ENCODE assay signal across 16 cellular contexts in genomic region chr12:96828169-96828789, GRCh38.
DNase-seq lines count a peak whose midpoint lies in the region; ATAC-seq, FAIRE-seq and TF ChIP-seq lines count a peak whose summit lies in the region.
"Had no signal": no experiment of that assay in that cellular context is flagged by ENCODE, and none has a peak within 500 bp of the region (broad histone marks: within the 10 kb centered on the region; RNA-seq: fewer than 3 reads in every experiment).

No MANE protein-coding gene starts in this region.

- FAIRE-seq in K562 (lab: Jason Lieb, UNC): peak; percentile 37
- FAIRE-seq: GM12892 had no signal

- no TSS peak for BruUV-seq in K562 (replicated peaks; lab: Mats Ljungman, UMichigan)

- peak; percentile 30 for TF ChIP-seq CTCF in DND-41 (IDR thresholded peaks at IDR 0.05; ENCODE audit: borderline replicate concordance, extremely low read depth, low read length, poor library complexity, severe bottlenecking)
- peak in 2 of 3 experiments; percentile 7 to 16; a peak in 1 of 6 replicates for TF ChIP-seq CTCF in K562 (IDR thresholded peaks at IDR 0.05 in 2 of 3, conservative IDR thresholded peaks at IDR 0.05 in 1 of 3; ENCODE audit: insufficient read depth in 2 of 3, low read depth in 1 of 3, low read length in 3 of 3)
- TF ChIP-seq CTCF in mucosa of descending colon (IDR thresholded peaks at IDR 0.05): no peak

- H3K9me1 ChIP-seq in K562 (ENCODE audit: control insufficient read depth, insufficient read depth, low read length): no peaks in the 10 kb centered on the region

- H3K4me3 ChIP-seq in DND-41 (ENCODE audit: low read depth in 1 of 2, low read length in 2 of 2) (no peak overlapping the region), K562 (no peak overlapping the region), mucosa of descending colon (no peak overlapping the region)
- H3K4me3 ChIP-seq: breast epithelium, SK-N-MC, stomach had no signal

- 10% methylated on average over 5 of the region's 5 CpGs for WGBS in K562 (ENCODE audit: insufficient coverage, low coverage, missing lambda C conversion rate)

- POLR2A ChIA-PET in K562 (lab: Yijun Ruan, JAX): no interaction called here

- peak overlapping the region; percentile 44 for H2AFZ ChIP-seq in DND-41 (ENCODE audit: low read depth, low read length)
- no peak overlapping the region for H2AFZ ChIP-seq in K562 (ENCODE audit: low read depth, low read length)

- DNase-seq in NCI-H82 (lab: John Stamatoyannopoulos, UW) (peak; percentile 24), NCI-H82 treated with DMSO at 0.1 percent for 48 hours (lab: John Stamatoyannopoulos, UW; ENCODE audit: unreplicated experiment) (no peak), DND-41 (no peak), NAMALWA (ENCODE audit: low spot score) (peak; percentile 7), K562 (ENCODE audit: extremely low read depth in 1 of 4, low spot score in 3 of 4) (peak in 1 of 4 experiments; percentile 20), mucosa of descending colon (no peak)
- DNase-seq in stimulated activated naive CD4-positive, alpha-beta T cell treated with Interleukin-2 at 50 U/mL for 16 hours (lab: John Stamatoyannopoulos, UW): no peak
- DNase-seq: CD4-positive, alpha-beta T cell; effector CD8-positive, alpha-beta T cell; IMR-90; stomach had no signal

- ATAC-seq in DND-41 (ENCODE audit: insufficient read depth, low read depth): peak; percentile 63
- peak; percentile 73; the same call in 2 of the 3 replicates for ATAC-seq in K562
- ATAC-seq in mucosa of descending colon: no peak
- no peak for ATAC-seq in GM18511 (IDR thresholded peaks at IDR 0.05; ENCODE audit: unreplicated experiment)
- ATAC-seq: left lobe of liver had no signal

- CTCF ChIA-PET in K562 (lab: Yijun Ruan, JAX; ENCODE audit: low intra/inter-chr PET ratio): no interaction called here

- H4K20me1 ChIP-seq in DND-41 (ENCODE audit: insufficient read depth, low read length) (no peaks in the 10 kb centered on the region), K562 (replicated peaks; ENCODE audit: control insufficient read depth, insufficient read depth, low read length) (no peaks in the 10 kb centered on the region)

- intact Hi-C loops in K562 (cut with micrococcal nuclease): no loop called here
- intact Hi-C loops in mucosa of descending colon (cut with DNase I, micrococcal nuclease): no loop called here

- TF ChIP-seq POLR2A in K562 (conservative IDR thresholded peaks at IDR 0.05): no peak

- in situ Hi-C loops in K562 (cut with MboI): no loop called here

- no peak for TF ChIP-seq EP300 in K562 (IDR thresholded peaks at IDR 0.05; ENCODE audit: low read length)

- no peaks in the 10 kb centered on the region for H3K27me3 ChIP-seq in DND-41 (ENCODE audit: insufficient read depth, low read length, poor library complexity)
- no peaks in the 10 kb centered on the region for H3K27me3 ChIP-seq in K562 (ENCODE audit: control insufficient read depth in 2 of 2, insufficient read depth in 2 of 2, low read length in 2 of 2)
- H3K27me3 ChIP-seq: breast epithelium, stomach had no signal

- H3K79me2 ChIP-seq in DND-41 (ENCODE audit: insufficient read depth, low read length): no peaks in the 10 kb centered on the region
- H3K79me2 ChIP-seq in K562 (ENCODE audit: control insufficient read depth, insufficient read depth, low read length): no peaks in the 10 kb centered on the region

- H3K27ac ChIP-seq in DND-41 (ENCODE audit: low read length): no peak overlapping the region
- no peak overlapping the region for H3K27ac ChIP-seq in K562 (ENCODE audit: extremely low read depth, low read depth, low read length)
- H3K27ac ChIP-seq: breast epithelium, SK-N-MC, stomach had no signal

- 0 out of 2 replicates have a peak, but pooled peaks cover 3% of the 10 kb centered on the region for H3K4me1 ChIP-seq in DND-41 (ENCODE audit: insufficient read depth, low read length)
- H3K4me1 ChIP-seq in K562 (replicated peaks in 1 of 2; ENCODE audit: control insufficient read depth in 2 of 2, insufficient read depth in 2 of 2, low read length in 2 of 2): no peaks in the 10 kb centered on the region
- no peaks in the 10 kb centered on the region for H3K4me1 ChIP-seq in mucosa of descending colon (ENCODE audit: low read depth)
- H3K4me1 ChIP-seq: breast epithelium, stomach had no signal

- H3K36me3 ChIP-seq in DND-41 (ENCODE audit: insufficient read depth, low read length): no peaks in the 10 kb centered on the region
- H3K36me3 ChIP-seq in K562 (ENCODE audit: control insufficient read depth, insufficient read depth, low read length): no peaks in the 10 kb centered on the region
- no peaks in the 10 kb centered on the region for H3K36me3 ChIP-seq in mucosa of descending colon (ENCODE audit: low read depth)
- H3K36me3 ChIP-seq: breast epithelium, stomach had no signal

- TF ChIP-seq RAD21 in K562 (CRISPR knock-in tag; conservative IDR thresholded peaks at IDR 0.05 in 1 of 2, IDR thresholded peaks at IDR 0.05 in 1 of 2): no peak

- H3K9ac ChIP-seq in DND-41 (ENCODE audit: low read depth, low read length) (no peak overlapping the region), K562 (ENCODE audit: insufficient read depth in 1 of 2, low read depth in 2 of 2, low read length in 2 of 2) (no peak overlapping the region)

- H3K9me3 ChIP-seq in DND-41 (ENCODE audit: insufficient read depth, low read length, severe bottlenecking) (no peaks in the 10 kb centered on the region), K562 (replicated peaks; ENCODE audit: control insufficient read depth, insufficient read depth, low read depth, low read length) (no peaks in the 10 kb centered on the region), mucosa of descending colon (no peaks in the 10 kb centered on the region)
- H3K9me3 ChIP-seq: breast epithelium, stomach had no signal

- no peak overlapping the region for H3K4me2 ChIP-seq in DND-41 (ENCODE audit: insufficient read depth, low read length)
- H3K4me2 ChIP-seq in K562 (ENCODE audit: insufficient read depth, low read length): no peak overlapping the region

TF ChIP-seq in K562, 482 proteins besides CTCF, POLR2A, EP300 and RAD21:
- TF ChIP-seq IRF9 (tag; IDR thresholded peaks at IDR 0.05) (no peak), YY1 (IDR thresholded peaks at IDR 0.05; ENCODE audit: borderline replicate concordance in 1 of 3, control insufficient read depth in 1 of 3, extremely low read depth in 1 of 3, insufficient read depth in 3 of 3, insufficient read length in 1 of 3, insufficient replicate concordance in 2 of 3, low read depth in 1 of 3, low read length in 2 of 3) (peak in 1 of 3 experiments; percentile 28)

Comparison
In these comparisons a context has a peak if more than half of its experiments do, and no peak if none do; other contexts are left out.
1. DNase-seq: peak in NCI-H82 (single experiment) and NAMALWA (single experiment); none in NCI-H82 treated with DMSO at 0.1 percent for 48 hours (single experiment), DND-41 (single experiment), mucosa of descending colon (0 of 3) and stimulated activated naive CD4-positive, alpha-beta T cell treated with Interleukin-2 at 50 U/mL for 16 hours (single experiment).
2. ATAC-seq: peak in DND-41 (single experiment) and K562 (single experiment); none in mucosa of descending colon (single experiment) and GM18511 (single experiment).